1 cellular context compared by ENCODE assay signal in genomic region chr15:62047278-62047847, GRCh38.
TF ChIP-seq lines count a peak whose summit lies in the region.

No MANE protein-coding gene starts in this region.

TF ChIP-seq in GM12878, 131 proteins besides CTCF, POLR2A, EP300 and RAD21 (continued from another document):
- TF ChIP-seq NBN (IDR thresholded peaks at IDR 0.05) (0 out of 2 replicates have a peak, but pooled peaks have one; percentile 19), ZNF24 (IDR thresholded peaks at IDR 0.05) (peak; percentile 88), HDAC2 (IDR thresholded peaks at IDR 0.05) (no peak), SMC3 (IDR thresholded peaks at IDR 0.05; ENCODE audit: borderline replicate concordance, low read length) (no peak), ATF2 (IDR thresholded peaks at IDR 0.05; ENCODE audit: low read length) (no peak), MLLT1 (IDR thresholded peaks at IDR 0.05) (0 out of 2 replicates have a peak, but pooled peaks have one; percentile 6), BRCA1 (IDR thresholded peaks at IDR 0.05; ENCODE audit: low read depth, low read length) (no peak), RBBP5 (conservative IDR thresholded peaks at IDR 0.05) (no peak), ZBED1 (IDR thresholded peaks at IDR 0.05; ENCODE audit: borderline replicate concordance) (no peak), RCOR1 (conservative IDR thresholded peaks at IDR 0.05; ENCODE audit: low read depth, low read length) (no peak)
- TF ChIP-seq, protein P1, sequence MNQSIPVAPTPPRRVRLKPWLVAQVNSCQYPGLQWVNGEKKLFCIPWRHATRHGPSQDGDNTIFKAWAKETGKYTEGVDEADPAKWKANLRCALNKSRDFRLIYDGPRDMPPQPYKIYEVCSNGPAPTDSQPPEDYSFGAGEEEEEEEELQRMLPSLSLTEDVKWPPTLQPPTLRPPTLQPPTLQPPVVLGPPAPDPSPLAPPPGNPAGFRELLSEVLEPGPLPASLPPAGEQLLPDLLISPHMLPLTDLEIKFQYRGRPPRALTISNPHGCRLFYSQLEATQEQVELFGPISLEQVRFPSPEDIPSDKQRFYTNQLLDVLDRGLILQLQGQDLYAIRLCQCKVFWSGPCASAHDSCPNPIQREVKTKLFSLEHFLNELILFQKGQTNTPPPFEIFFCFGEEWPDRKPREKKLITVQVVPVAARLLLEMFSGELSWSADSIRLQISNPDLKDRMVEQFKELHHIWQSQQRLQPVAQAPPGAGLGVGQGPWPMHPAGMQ (IDR thresholded peaks at IDR 0.05; ENCODE audit: borderline replicate concordance) = no peak
TF ChIP-seq in GM12878: peak in this region for 4.
